In genomic region chr15:42576040-42576594, GRCh38 we compare ENCODE assay signal across 8 cellular contexts. TPM values are rescaled to one million over a fixed set of nuclear protein-coding genes. Genes with fewer than 3 reads are reported as not detected.
DNase-seq lines count a peak whose midpoint lies in the region; ATAC-seq and TF ChIP-seq lines count a peak whose summit lies in the region.

No MANE protein-coding gene starts in this region.

- CTCF ChIA-PET in PC-3 (lab: Charles Lee), result no interaction called here

- TF ChIP-seq CTCF in GM12865 (IDR thresholded peaks at IDR 0.05; ENCODE audit: insufficient read depth, low read depth, low read length, missing control alignments) (no peak), PC-3 (conservative IDR thresholded peaks at IDR 0.05; ENCODE audit: low read depth, low read length) (no peak)

- intact Hi-C loops in PC-3 (cut with micrococcal nuclease), result no loop called here

- H3K27ac ChIP-seq in PC-3 (ENCODE audit: low read length) (no peak overlapping the region), esophagus (ENCODE audit: low read depth in 2 of 2, low read length in 1 of 2) (peak overlapping the region; percentile 76 to 91), rectal smooth muscle tissue (ENCODE audit: low read depth, low read length) (peak overlapping the region; percentile 93)

- H3K9me2 ChIP-seq in PC-3 (replicated peaks; ENCODE audit: low read length), result no peaks in the 10 kb centered on the region

- WGBS in esophagus, 2 donors, result 13 to 17% methylated on average over 15 to 16 of the region's 16 CpGs

- POLR2A ChIA-PET in PC-3 (lab: Charles Lee; ENCODE audit: unreplicated experiment), result interaction anchor here (1.2 kb wide), 1 partner anchor 28 kb away, joined by 8 read pairs; no protein-coding TSS in a partner anchor

- H3K36me3 ChIP-seq in PC-3 (ENCODE audit: low read depth, low read length) (no peaks in the 10 kb centered on the region), esophagus (ENCODE audit: control insufficient read depth in 2 of 2, insufficient read depth in 2 of 2, low read length in 1 of 2) (no peaks in the 10 kb centered on the region), rectal smooth muscle tissue (ENCODE audit: control insufficient read depth, insufficient read depth, low read length) (no peaks in the 10 kb centered on the region)

- BruUV-seq in PC-3 (replicated peaks; lab: Mats Ljungman, UMichigan), result no TSS peak

- ATAC-seq in PC-3 (no peak), HG03460 (IDR thresholded peaks at IDR 0.05; ENCODE audit: unreplicated experiment) (no peak), HG02759 (IDR thresholded peaks at IDR 0.05; ENCODE audit: unreplicated experiment) (no peak), GM19455 (IDR thresholded peaks at IDR 0.05; ENCODE audit: unreplicated experiment) (no peak)

- no peaks in the 10 kb centered on the region for H3F3A ChIP-seq in PC-3 (ENCODE audit: low read length, unreplicated experiment)

- peaks cover 18% of the 10 kb centered on the region for H3K4me1 ChIP-seq in PC-3 (ENCODE audit: insufficient read depth, low read length)
- H3K4me1 ChIP-seq in esophagus (ENCODE audit: control insufficient read depth in 2 of 2, insufficient read depth in 2 of 2, low read length in 1 of 2), result peaks cover 0 to 5% of the 10 kb centered on the region in 2 donors
- H3K4me1 ChIP-seq in rectal smooth muscle tissue (ENCODE audit: control insufficient read depth, insufficient read depth, low read length), result peaks cover 17% of the 10 kb centered on the region

- H3K79me2 ChIP-seq in PC-3 (ENCODE audit: low read length), result peaks cover 4% of the 10 kb centered on the region; the same call in 1 of the 2 replicates

- H3K4me3 ChIP-seq in GM12865 (ENCODE audit: low read depth, low read length) (peak overlapping the region; percentile 90), PC-3 (ENCODE audit: low read length) (peak overlapping the region; percentile 89), esophagus (ENCODE audit: low read depth in 1 of 2, low read length in 2 of 2) (peak overlapping the region; percentile 50 to 60), rectal smooth muscle tissue (ENCODE audit: low read length) (peak overlapping the region; percentile 95)

- no peaks in the 10 kb centered on the region for H4K20me1 ChIP-seq in PC-3 (ENCODE audit: low read length)

- H2AFZ ChIP-seq in PC-3 (ENCODE audit: low read length), result peak overlapping the region; percentile 100

- peak overlapping the region; percentile 100 for H3K4me2 ChIP-seq in PC-3 (ENCODE audit: low read length)

- H3K9me3 ChIP-seq in PC-3 (ENCODE audit: low read length) (no peaks in the 10 kb centered on the region), esophagus (ENCODE audit: control insufficient read depth in 2 of 2, insufficient read depth in 1 of 2, low read depth in 1 of 2, low read length in 1 of 2) (no peaks in the 10 kb centered on the region)

- peak overlapping the region; percentile 56 for H3K9ac ChIP-seq in PC-3 (ENCODE audit: low read length)
- H3K9ac ChIP-seq in rectal smooth muscle tissue (ENCODE audit: low read length), result peak overlapping the region; percentile 80

- H3K27me3 ChIP-seq in PC-3 (ENCODE audit: low read length) (no peaks in the 10 kb centered on the region), esophagus (ENCODE audit: control insufficient read depth in 1 of 2, insufficient read depth in 2 of 2, low read length in 2 of 2) (no peaks in the 10 kb centered on the region), rectal smooth muscle tissue (ENCODE audit: control insufficient read depth, insufficient read depth, low read length) (no peaks in the 10 kb centered on the region)

- DNase-seq in GM12865 (ENCODE audit: low read depth) (no peak), PC-3 (no peak), islet precursor cell (no peak)

RNA-seq across cellular contexts. Expression of gene STARD9, which starts 0.7 kb away (rescaled TPM):
- total RNA-seq in PC-3 (2014; rRNA removed), result 4.9 and 5.0 TPM in 2 replicates
- 1 to 10 TPM; 2.2 to 5.7 TPM for polyA plus RNA-seq in esophagus

RNA-seq across cellular contexts. Expression of gene HAUS2, which starts 27.5 kb away (rescaled TPM):
- total RNA-seq in PC-3 (2014; rRNA removed), result 36.5 and 44.1 TPM in 2 replicates
- polyA plus RNA-seq in esophagus, result 1 to 10 TPM; 6.7 to 8.1 TPM

RNA-seq across cellular contexts. Expression of gene LRRC57, which starts 27.5 kb away (rescaled TPM):
- total RNA-seq in PC-3 (2014; rRNA removed), result 9.1 and 19.0 TPM in 2 replicates
- 1 to 10 TPM; 5.7 to 7.5 TPM for polyA plus RNA-seq in esophagus
